8 cellular contexts compared by ENCODE assay signal in genomic region chr15:47196057-47196456, GRCh38.
A peak's percentile ranks its signal among the peaks of the same experiment; 100 is the strongest.
DNase-seq lines count a peak whose midpoint lies in the region; ATAC-seq, FAIRE-seq and TF ChIP-seq lines count a peak whose summit lies in the region.

No MANE protein-coding gene starts in this region.

- 2% methylated on average over 4 of the region's 4 CpGs for WGBS in mesenchymal stem cell

- FAIRE-seq in endothelial cell of umbilical vein (lab: Jason Lieb, UNC), result peak; percentile 86

- no peak overlapping the region for H3K27ac Mint-ChIP-seq in WTC11
- H3K27ac Mint-ChIP-seq in stimulated activated naive B cell treated with anti-CD40 and anti-IgM and Interleukin-4, amounts not matched to agents 10 μg/mL and 1 μg/mL and 100 μg/mL, for 72 hours, result no peak overlapping the region

- H3K27me3 Mint-ChIP-seq in WTC11 (ENCODE audit: low read depth), result peaks cover 30% of the 10 kb centered on the region
- peaks cover 4 to 7% of the 10 kb centered on the region in 2 donors for H3K27me3 Mint-ChIP-seq in stimulated activated naive B cell treated with anti-CD40 and anti-IgM and Interleukin-4, amounts not matched to agents 10 μg/mL and 1 μg/mL and 100 μg/mL, for 72 hours

- no peaks in the 10 kb centered on the region for H3K9me1 ChIP-seq in endothelial cell of umbilical vein (replicated peaks; ENCODE audit: control insufficient read depth, extremely low read depth, insufficient read depth, low read length)

- peaks cover 46% of the 10 kb centered on the region for H3K4me1 Mint-ChIP-seq in WTC11
- no peaks in the 10 kb centered on the region for H3K4me1 Mint-ChIP-seq in stimulated activated naive B cell treated with anti-CD40 and anti-IgM and Interleukin-4, amounts not matched to agents 10 μg/mL and 1 μg/mL and 100 μg/mL, for 72 hours

- H3K4me3 ChIP-seq in BJ (ENCODE audit: low read depth, low read length), result no peak overlapping the region
- no peak overlapping the region for H3K4me3 ChIP-seq in endothelial cell of umbilical vein (replicated peaks in 1 of 3; ENCODE audit: insufficient read depth in 1 of 3, low read depth in 1 of 3, low read length in 3 of 3)
- no peak overlapping the region for H3K4me3 ChIP-seq in mesenchymal stem cell (ENCODE audit: insufficient read depth in 1 of 2, low read depth in 1 of 2, low read length in 2 of 2)

- H4K20me1 ChIP-seq in endothelial cell of umbilical vein (replicated peaks; ENCODE audit: control insufficient read depth, extremely low read depth, insufficient read depth, low read length), result no peaks in the 10 kb centered on the region

- peak; percentile 11 for DNase-seq in BJ (ENCODE audit: low read depth)
- peak; percentile 72 for DNase-seq in NCI-H2196 treated with DMSO at 0.1 percent for 48 hours (lab: John Stamatoyannopoulos, UW; ENCODE audit: unreplicated experiment)
- DNase-seq in WTC11 (ENCODE audit: low spot score), result peak; percentile 83
- DNase-seq in endothelial cell of umbilical vein (ENCODE audit: low read depth, low spot score), result peak; percentile 83
- peak; percentile 83 for DNase-seq in mesenchymal stem cell
- DNase-seq in stimulated activated naive B cell treated with anti-CD40 and anti-IgM and Interleukin-4, amounts not matched to agents 10 μg/mL and 1 μg/mL and 100 μg/mL, for 72 hours, result peak; percentile 40

- H3K79me2 ChIP-seq in endothelial cell of umbilical vein (ENCODE audit: control insufficient read depth, insufficient read depth, low read length), result peaks cover 4% of the 10 kb centered on the region

- no peak overlapping the region for H4K8ac ChIP-seq in mesenchymal stem cell (ENCODE audit: low read length)

- H3K4me3 Mint-ChIP-seq in WTC11, result peak overlapping the region; percentile 47
- H3K4me3 Mint-ChIP-seq in stimulated activated naive B cell treated with anti-CD40 and anti-IgM and Interleukin-4, amounts not matched to agents 10 μg/mL and 1 μg/mL and 100 μg/mL, for 72 hours, result no peak overlapping the region

- no peak overlapping the region for H3K14ac ChIP-seq in mesenchymal stem cell (ENCODE audit: low read length in 2 of 2)

- H4K91ac ChIP-seq in mesenchymal stem cell (ENCODE audit: low read length), result no peak overlapping the region

- no peak for TF ChIP-seq POLR2A in endothelial cell of umbilical vein (IDR thresholded peaks at IDR 0.05; ENCODE audit: low read depth, low read length)

- H3K9ac ChIP-seq in endothelial cell of umbilical vein (replicated peaks; ENCODE audit: extremely low read depth, insufficient read depth, low read length), result no peak overlapping the region
- no peak overlapping the region for H3K9ac ChIP-seq in mesenchymal stem cell (ENCODE audit: low read length)

- H2AK5ac ChIP-seq in mesenchymal stem cell (ENCODE audit: low read length, severe bottlenecking), result no peak overlapping the region

- H2BK120ac ChIP-seq in mesenchymal stem cell (ENCODE audit: low read depth, low read length), result no peak overlapping the region

- POLR2A ChIA-PET in BJ (lab: Charles Lee) (no interaction called here), WTC11 (lab: Charles Lee) (no interaction called here), endothelial cell of umbilical vein (lab: Charles Lee) (no interaction called here)

- H3K9me3 Mint-ChIP-seq in WTC11, result no peaks in the 10 kb centered on the region
- no peaks in the 10 kb centered on the region for H3K9me3 Mint-ChIP-seq in stimulated activated naive B cell treated with anti-CD40 and anti-IgM and Interleukin-4, amounts not matched to agents 10 μg/mL and 1 μg/mL and 100 μg/mL, for 72 hours

- H3K36me3 Mint-ChIP-seq in WTC11, result no peaks in the 10 kb centered on the region
- H3K36me3 Mint-ChIP-seq in stimulated activated naive B cell treated with anti-CD40 and anti-IgM and Interleukin-4, amounts not matched to agents 10 μg/mL and 1 μg/mL and 100 μg/mL, for 72 hours, result no peaks in the 10 kb centered on the region

- TF ChIP-seq CTCF in BJ (IDR thresholded peaks at IDR 0.05; ENCODE audit: insufficient read depth, low read depth, low read length) (peak; percentile 84), WTC11 (IDR thresholded peaks at IDR 0.05) (peak; percentile 61), endothelial cell of umbilical vein (IDR thresholded peaks at IDR 0.05; ENCODE audit: extremely low read depth in 1 of 2, insufficient read depth in 1 of 2, low read depth in 1 of 2, low read length in 2 of 2) (peak; percentile 85)

- H2AFZ ChIP-seq in endothelial cell of umbilical vein (ENCODE audit: low read depth, low read length) (no peak overlapping the region), mesenchymal stem cell (ENCODE audit: low read depth, low read length) (no peak overlapping the region)

- no peak overlapping the region for H3K23ac ChIP-seq in mesenchymal stem cell (ENCODE audit: low read length in 2 of 2)

- no peaks in the 10 kb centered on the region for H3K27me3 ChIP-seq in BJ (ENCODE audit: control insufficient read depth, insufficient read depth, low read length)
- H3K27me3 ChIP-seq in endothelial cell of umbilical vein (ENCODE audit: control insufficient read depth in 2 of 2, insufficient read depth in 2 of 2, low read length in 2 of 2), result no peaks in the 10 kb centered on the region
- peaks cover 0 to 3% of the 10 kb centered on the region in 2 experiments for H3K27me3 ChIP-seq in mesenchymal stem cell (ENCODE audit: control insufficient read depth in 1 of 2, insufficient read depth in 1 of 2, low read length in 2 of 2)

- H3K9me3 ChIP-seq in endothelial cell of umbilical vein (replicated peaks; ENCODE audit: control insufficient read depth, insufficient read depth, low read length) (no peaks in the 10 kb centered on the region), mesenchymal stem cell (ENCODE audit: control insufficient read depth, low read length) (no peaks in the 10 kb centered on the region)

- no peak overlapping the region for H2BK12ac ChIP-seq in mesenchymal stem cell (ENCODE audit: low read length in 2 of 2)

- no TSS peak for BruUV-seq in endothelial cell of umbilical vein (replicated peaks; lab: Mats Ljungman, UMichigan)

- dilution Hi-C loops in endothelial cell of umbilical vein (cut with MboI; ENCODE audit: extremely low pct_ligation_motif_present, low sequenced_read_pairs), result no loop called here

- H3K27ac ChIP-seq in endothelial cell of umbilical vein (ENCODE audit: insufficient read depth, low read depth, low read length) (no peak overlapping the region), mesenchymal stem cell (ENCODE audit: low read length, poor library complexity, severe bottlenecking) (no peak overlapping the region)

- H3K4ac ChIP-seq in mesenchymal stem cell (ENCODE audit: low read depth in 1 of 2, low read length in 2 of 2), result no peak overlapping the region

- H3K4me1 ChIP-seq in endothelial cell of umbilical vein (ENCODE audit: control insufficient read depth, extremely low read depth, insufficient read depth, low read length), result peaks cover 3% of the 10 kb centered on the region
- no peaks in the 10 kb centered on the region for H3K4me1 ChIP-seq in mesenchymal stem cell (ENCODE audit: control insufficient read depth, insufficient read depth, low read depth, low read length)

- no peaks in the 10 kb centered on the region for H3K36me3 ChIP-seq in BJ (ENCODE audit: control insufficient read depth, insufficient read depth, low read length)
- H3K36me3 ChIP-seq in endothelial cell of umbilical vein (ENCODE audit: control insufficient read depth in 2 of 2, extremely low read depth in 1 of 2, insufficient read depth in 2 of 2, low read length in 2 of 2), result no peaks in the 10 kb centered on the region
- H3K36me3 ChIP-seq in mesenchymal stem cell (ENCODE audit: control insufficient read depth in 1 of 2, insufficient read depth in 2 of 2, low read depth in 1 of 2, low read length in 2 of 2), result no peaks in the 10 kb centered on the region

- ATAC-seq in GM19025 (IDR thresholded peaks at IDR 0.05; ENCODE audit: low read depth, unreplicated experiment), result peak; percentile 90
- peak; percentile 91 for ATAC-seq in HG03354 (IDR thresholded peaks at IDR 0.05; ENCODE audit: poor library complexity, severe bottlenecking, unreplicated experiment)
- peak; percentile 94 for ATAC-seq in WTC11
- ATAC-seq in stimulated activated naive B cell treated with anti-CD40 and anti-IgM and Interleukin-4, amounts not matched to agents 10 μg/mL and 1 μg/mL and 100 μg/mL, for 72 hours (replicated peaks), result peak; percentile 94 to 95

- no peak overlapping the region for H2BK5ac ChIP-seq in mesenchymal stem cell (ENCODE audit: low read depth, low read length, poor library complexity, severe bottlenecking)

- no peaks in the 10 kb centered on the region for H3K79me1 ChIP-seq in mesenchymal stem cell (replicated peaks; ENCODE audit: low read length, poor library complexity, severe bottlenecking)

- no peak overlapping the region for H2BK15ac ChIP-seq in mesenchymal stem cell (ENCODE audit: low read depth, poor library complexity, severe bottlenecking)

- H3K4me2 ChIP-seq in endothelial cell of umbilical vein (ENCODE audit: insufficient read depth, low read length) (no peak overlapping the region), mesenchymal stem cell (ENCODE audit: low read length, poor library complexity, severe bottlenecking) (no peak overlapping the region)

- intact Hi-C loops in endothelial cell of umbilical vein (cut with micrococcal nuclease), result loop anchor here (1.0 to 10.0 kb wide), 13 partner anchors 226 to 1489 kb away; partner anchors contain the start of gene SEMA6D

- CTCF ChIA-PET in BJ (lab: Yijun Ruan, JAX), result interaction anchor here (0.6 to 4.8 kb wide), 19 partner anchors 8 to 1490 kb away, joined by 3 to 75 read pairs (median 5); partner anchors contain the start of gene SEMA6D
- CTCF ChIA-PET in WTC11 (lab: Charles Lee), result interaction anchor here (0.6 to 3.0 kb wide), 42 partner anchors 9 to 1413 kb away, joined by 3 to 35 read pairs (median 4); partner anchors contain the start of gene SEMA6D
- CTCF ChIA-PET in endothelial cell of umbilical vein (lab: Charles Lee), result interaction anchor here (0.5 to 5.4 kb wide), 105 partner anchors 8 to 1760 kb away, joined by 3 to 355 read pairs (median 4); partner anchors contain the start of gene SEMA6D

- no peak overlapping the region for H3K18ac ChIP-seq in mesenchymal stem cell (ENCODE audit: low read depth in 1 of 2, low read length in 2 of 2)

TF ChIP-seq in WTC11, 78 proteins besides CTCF, POLR2A, EP300 and RAD21 (continues in another document):
- no peak for TF ChIP-seq IRF1 (CRISPR knock-in tag; IDR thresholded peaks at IDR 0.05)

TF ChIP-seq in endothelial cell of umbilical vein, 7 proteins besides CTCF, POLR2A, EP300 and RAD21:
- TF ChIP-seq JUN (IDR thresholded peaks at IDR 0.05; ENCODE audit: borderline replicate concordance, insufficient read depth, insufficient read length, low read depth) (no peak), EZH2 (IDR thresholded peaks at IDR 0.05; ENCODE audit: borderline replicate concordance, low read depth, low read length, severe bottlenecking) (no peak), MAX (IDR thresholded peaks at IDR 0.05; ENCODE audit: insufficient read depth, insufficient read length) (no peak)

Comparison
In these comparisons a context has a peak if more than half of its experiments do, and no peak if none do; other contexts are left out.
1. DNase-seq: peak in every context shown above with its lines; median percentile 83 in WTC11; 83 in endothelial cell of umbilical vein; 83 in mesenchymal stem cell; 72 in NCI-H2196 treated with DMSO at 0.1 percent for 48 hours; 40 in stimulated activated naive B cell treated with anti-CD40 and anti-IgM and Interleukin-4, amounts not matched to agents 10 μg/mL and 1 μg/mL and 100 μg/mL, for 72 hours; 11 in BJ.